In genomic region chr3:31918179-31919165, GRCh38 we compare ENCODE assay signal across 8 cellular contexts.
DNase-seq lines count a peak whose midpoint lies in the region; ATAC-seq, FAIRE-seq and TF ChIP-seq lines count a peak whose summit lies in the region.

No MANE protein-coding gene starts in this region.

- peaks cover 4 to 9% (median 5%) of the 10 kb centered on the region in 4 donors for H3K9me3 ChIP-seq in sigmoid colon

- 61 to 77% methylated on average over 5 of the region's 5 CpGs for WGBS in sigmoid colon, 2 donors

- peak; percentile 61 for DNase-seq in NAMALWA (ENCODE audit: low spot score)
- DNase-seq in left colon: no peak
- DNase-seq in sigmoid colon: no peak
- DNase-seq in NCI-H2081 treated with DMSO at 0.1 percent for 48 hours (lab: John Stamatoyannopoulos, UW): no peak
- DNase-seq in MV-4-11 (lab: John Stamatoyannopoulos, UW): no peak
- no peak for DNase-seq in D721Med (ENCODE audit: insufficient read length, low spot score)

- TF ChIP-seq POLR2A in sigmoid colon (IDR thresholded peaks at IDR 0.05): no peak

- no peaks in the 10 kb centered on the region for H3K27me3 ChIP-seq in sigmoid colon

- peak overlapping the region in 1 of 4 donors; percentile 16 for H3K4me3 ChIP-seq in sigmoid colon

- H3K36me3 ChIP-seq in sigmoid colon: no peaks in the 10 kb centered on the region

- TF ChIP-seq CTCF in sigmoid colon (IDR thresholded peaks at IDR 0.05) (no peak), D721Med (IDR thresholded peaks at IDR 0.05; ENCODE audit: insufficient read depth, missing control alignments) (no peak)

- ATAC-seq in GM18499 (IDR thresholded peaks at IDR 0.05; ENCODE audit: insufficient read depth, unreplicated experiment) (peak; percentile 44), GM21825 (IDR thresholded peaks at IDR 0.05; ENCODE audit: unreplicated experiment) (peak; percentile 52), left colon (peak; percentile 56)

- FAIRE-seq in D721Med (lab: Jason Lieb, UNC): no peak

- no peak overlapping the region for H3K27ac ChIP-seq in sigmoid colon

- no peak for TF ChIP-seq EP300 in sigmoid colon (IDR thresholded peaks at IDR 0.05)

- peaks cover 0 to 6% (median 0%) of the 10 kb centered on the region in 4 donors for H3K4me1 ChIP-seq in sigmoid colon

- intact Hi-C loops in left colon (cut with DNase I, micrococcal nuclease): no loop called here
- intact Hi-C loops in sigmoid colon (cut with DNase I): no loop called here
